Comparison of ENCODE assay signal across 16 cellular contexts in genomic region chr21:32813265-32813903, GRCh38. TPM values are rescaled to one million over a fixed set of nuclear protein-coding genes. Genes with fewer than 3 reads are reported as not detected.
A peak's percentile ranks its signal among the peaks of the same experiment; 100 is the strongest.
DNase-seq lines count a peak whose midpoint lies in the region; ATAC-seq and TF ChIP-seq lines count a peak whose summit lies in the region.
"Had no signal": no experiment of that assay in that cellular context is flagged by ENCODE, and none has a peak within 500 bp of the region (broad histone marks: within the 10 kb centered on the region; RNA-seq: fewer than 3 reads in every experiment).

No MANE protein-coding gene starts in this region.

- no peak overlapping the region for H3K23ac ChIP-seq in neuronal stem cell (ENCODE audit: low read depth, low read length, poor library complexity)

- no peak overlapping the region for H3K4me3 Mint-ChIP-seq in T-helper 2 cell treated with Interferon-gamma antibody and Interleukin-4, amounts not matched to agents 5 μg/mL and 100 μg/mL, for 36 hours
- H3K4me3 Mint-ChIP-seq: activated naive CD4-positive, alpha-beta T cell treated with anti-CD3 and anti-CD28 coated beads for 36 hours; stimulated activated effector memory CD8-positive, alpha-beta T cell treated with anti-CD3 and anti-CD28 coated beads, Interleukin-12 subunit alpha, Interleukin-12 subunit beta, amount 100 ng/mL, for 72 hours had no signal

- H2BK15ac ChIP-seq in neuronal stem cell (ENCODE audit: low read length): no peak overlapping the region

- H3K27ac Mint-ChIP-seq in T-helper 2 cell treated with Interferon-gamma antibody and Interleukin-4, amounts not matched to agents 5 μg/mL and 100 μg/mL, for 36 hours: no peak overlapping the region
- H3K27ac Mint-ChIP-seq: activated naive CD4-positive, alpha-beta T cell treated with anti-CD3 and anti-CD28 coated beads for 36 hours; stimulated activated effector memory CD8-positive, alpha-beta T cell treated with anti-CD3 and anti-CD28 coated beads, Interleukin-12 subunit alpha, Interleukin-12 subunit beta, amount 100 ng/mL, for 72 hours had no signal

- no peak overlapping the region for H4K8ac ChIP-seq in neuronal stem cell (ENCODE audit: low read depth, low read length)

- no peak for TF ChIP-seq CTCF in esophagus muscularis mucosa (IDR thresholded peaks at IDR 0.05)

- 38% methylated on average over 8 of the region's 8 CpGs for WGBS in esophagus muscularis mucosa
- WGBS in neuronal stem cell (ENCODE audit: extremely low coverage in 2 of 2, insufficient read length in 2 of 2, insufficient replicate concordance in 1 of 2), 2 donors: no CpG with 5 or more reads among the region's 8 CpGs

- H2BK5ac ChIP-seq in neuronal stem cell (ENCODE audit: low read length): no peak overlapping the region

- H3K4me3 ChIP-seq in esophagus muscularis mucosa (no peak overlapping the region), neuronal stem cell (ENCODE audit: low read length in 2 of 2) (peak overlapping the region in 1 of 2 donors; percentile 48)
- H3K4me3 ChIP-seq: thyroid gland had no signal

- H3K36me3 ChIP-seq in esophagus muscularis mucosa (no peaks in the 10 kb centered on the region), neuronal stem cell (replicated peaks in 1 of 2; ENCODE audit: control insufficient read depth in 2 of 2, insufficient read depth in 2 of 2, low read length in 2 of 2) (no peaks in the 10 kb centered on the region)
- H3K36me3 ChIP-seq: thyroid gland had no signal

- DNase-seq in NCI-H2227 treated with DMSO at 0.1 percent for 48 hours (lab: John Stamatoyannopoulos, UW) (peak; percentile 36), esophagus muscularis mucosa (ENCODE audit: extremely low spot score) (peak; percentile 91), neuronal stem cell (ENCODE audit: low spot score) (peak; percentile 18), 8988T (no peak)
- DNase-seq in T-helper 2 cell treated with Interferon-gamma antibody and Interleukin-4, amounts not matched to agents 5 μg/mL and 100 μg/mL, for 36 hours (ENCODE audit: low spot score): no peak
- no peak for DNase-seq in central memory CD4-positive, alpha-beta T cell
- DNase-seq: activated CD4-positive, CD25-positive, alpha-beta regulatory T cell treated with anti-CD3 and anti-CD28 coated beads, Interleukin-2, amount 50 U/mL, for 72 hours; activated CD8-positive, alpha-beta memory T cell treated with anti-CD3 and anti-CD28 coated beads, Interleukin-2, amount 50 U/mL, for 48 hours; activated naive CD4-positive, alpha-beta T cell treated with anti-CD3 and anti-CD28 coated beads for 36 hours; MM.1S; T-helper 1 cell; thyroid gland had no signal

- H3K27me3 Mint-ChIP-seq in T-helper 2 cell treated with Interferon-gamma antibody and Interleukin-4, amounts not matched to agents 5 μg/mL and 100 μg/mL, for 36 hours (ENCODE audit: low read depth): no peaks in the 10 kb centered on the region

- no peaks in the 10 kb centered on the region for H3K4me1 Mint-ChIP-seq in T-helper 2 cell treated with Interferon-gamma antibody and Interleukin-4, amounts not matched to agents 5 μg/mL and 100 μg/mL, for 36 hours (ENCODE audit: low read depth)

- peaks cover 9% of the 10 kb centered on the region for H3K9me3 Mint-ChIP-seq in T-helper 2 cell treated with Interferon-gamma antibody and Interleukin-4, amounts not matched to agents 5 μg/mL and 100 μg/mL, for 36 hours

- no peaks in the 10 kb centered on the region for H3K27me3 ChIP-seq in esophagus muscularis mucosa
- H3K27me3 ChIP-seq in neuronal stem cell (ENCODE audit: control insufficient read depth in 3 of 3, insufficient read depth in 3 of 3, low read depth in 1 of 3, low read length in 3 of 3): no peaks in the 10 kb centered on the region
- H3K27me3 ChIP-seq: thyroid gland had no signal

- no peak for TF ChIP-seq EP300 in esophagus muscularis mucosa (IDR thresholded peaks at IDR 0.05)

- no peak overlapping the region for H2AK5ac ChIP-seq in neuronal stem cell (ENCODE audit: low read depth, low read length)

- intact Hi-C loops in esophagus muscularis mucosa (cut with DNase I): no loop called here

- no peak for TF ChIP-seq POLR2A in esophagus muscularis mucosa (IDR thresholded peaks at IDR 0.05; ENCODE audit: low read depth)

- no peak overlapping the region for H3K9ac ChIP-seq in neuronal stem cell (ENCODE audit: low read depth, low read length, poor library complexity)

- H3K14ac ChIP-seq in neuronal stem cell (ENCODE audit: low read length): no peak overlapping the region

- no peak overlapping the region for H3K4ac ChIP-seq in neuronal stem cell (ENCODE audit: low read length)

- H3K9me3 ChIP-seq in esophagus muscularis mucosa (no peaks in the 10 kb centered on the region), neuronal stem cell (replicated peaks in 1 of 2; ENCODE audit: control insufficient read depth in 2 of 2, insufficient read depth in 1 of 2, low read depth in 1 of 2, low read length in 2 of 2) (peaks cover 0 to 12% of the 10 kb centered on the region in 2 donors)
- H3K9me3 ChIP-seq: thyroid gland had no signal

- H3K79me1 ChIP-seq in neuronal stem cell (ENCODE audit: low read depth, low read length): no peaks in the 10 kb centered on the region

- no peak overlapping the region for H2BK120ac ChIP-seq in neuronal stem cell (ENCODE audit: low read depth, low read length)

- H3K36me3 Mint-ChIP-seq in T-helper 2 cell treated with Interferon-gamma antibody and Interleukin-4, amounts not matched to agents 5 μg/mL and 100 μg/mL, for 36 hours (ENCODE audit: low read depth): no peaks in the 10 kb centered on the region
- H3K36me3 Mint-ChIP-seq: stimulated activated effector memory CD8-positive, alpha-beta T cell treated with anti-CD3 and anti-CD28 coated beads, Interleukin-12 subunit alpha, Interleukin-12 subunit beta, amount 100 ng/mL, for 72 hours had no signal

- no peak overlapping the region for H3K4me2 ChIP-seq in neuronal stem cell (ENCODE audit: insufficient read depth, low read length, poor library complexity, severe bottlenecking)

- ATAC-seq in GM19351 (IDR thresholded peaks at IDR 0.05; ENCODE audit: unreplicated experiment) (peak; percentile 67), HG03045 (IDR thresholded peaks at IDR 0.05; ENCODE audit: unreplicated experiment) (no peak)
- ATAC-seq: stimulated activated effector memory CD8-positive, alpha-beta T cell treated with anti-CD3 and anti-CD28 coated beads, Interleukin-12 subunit alpha, Interleukin-12 subunit beta, amount 100 ng/mL, for 72 hours had no signal

- no peak overlapping the region for H2BK12ac ChIP-seq in neuronal stem cell (ENCODE audit: low read length)

- no peak overlapping the region for H4K91ac ChIP-seq in neuronal stem cell (ENCODE audit: low read depth, low read length, poor library complexity)

- no peak overlapping the region for H3K18ac ChIP-seq in neuronal stem cell (ENCODE audit: low read length)

- peaks cover 0 to 35% (median 23%) of the 10 kb centered on the region in 4 donors for H3K4me1 ChIP-seq in esophagus muscularis mucosa
- peaks cover 6 to 11% of the 10 kb centered on the region in 2 donors for H3K4me1 ChIP-seq in neuronal stem cell (ENCODE audit: control insufficient read depth in 2 of 2, insufficient read depth in 1 of 2, low read depth in 1 of 2, low read length in 2 of 2)
- H3K4me1 ChIP-seq: thyroid gland had no signal

- no peak overlapping the region for H3K27ac ChIP-seq in esophagus muscularis mucosa (replicated peaks in 1 of 4)
- H3K27ac ChIP-seq in neuronal stem cell (replicated peaks; ENCODE audit: low read length): no peak overlapping the region
- H3K27ac ChIP-seq: RWPE1, thyroid gland had no signal

- H2AFZ ChIP-seq in neuronal stem cell (ENCODE audit: low read length): peak overlapping the region; percentile 50

RNA-seq across cellular contexts. Expression of gene PAXBP1, which starts 41.8 kb away (rescaled TPM):
- total RNA-seq in esophagus muscularis mucosa: 10 to 100 TPM; 21.4 to 40.3 (median 24.5) TPM
- polyA plus RNA-seq in neuronal stem cell (2013, experiment 1 of 2): 63.7 TPM
- polyA plus RNA-seq in neuronal stem cell (2013, experiment 2 of 2): 65.0 TPM

Comparison
In these comparisons a context has a peak if more than half of its experiments do, and no peak if none do; other contexts are left out.
1. DNase-seq: peak in NCI-H2227 treated with DMSO at 0.1 percent for 48 hours (single experiment), esophagus muscularis mucosa (single experiment) and neuronal stem cell (single experiment); none in T-helper 2 cell treated with Interferon-gamma antibody and Interleukin-4, amounts not matched to agents 5 μg/mL and 100 μg/mL, for 36 hours (single experiment), central memory CD4-positive, alpha-beta T cell (single experiment) and 8988T (single experiment).